Comparison of ENCODE assay signal across 9 cellular contexts in genomic region chr11:57427692-57428082, GRCh38. TPM values are rescaled to one million over a fixed set of nuclear protein-coding genes. Genes with fewer than 3 reads are reported as not detected.
DNase-seq lines count a peak whose midpoint lies in the region; ATAC-seq, FAIRE-seq and TF ChIP-seq lines count a peak whose summit lies in the region.
"Had no signal": no experiment of that assay in that cellular context is flagged by ENCODE, and none has a peak within 500 bp of the region (broad histone marks: within the 10 kb centered on the region; RNA-seq: fewer than 3 reads in every experiment).

No MANE protein-coding gene starts in this region.

- H3K27ac Mint-ChIP-seq in Caco-2 (ENCODE audit: unreplicated experiment) = no peak overlapping the region

- TF ChIP-seq EP300 in K562 (IDR thresholded peaks at IDR 0.05; ENCODE audit: low read length) = no peak

- DNase-seq in K562 (ENCODE audit: extremely low read depth in 1 of 4, low spot score in 3 of 4) = no peak
- peak; percentile 89 to 96 for DNase-seq in lower leg skin (ENCODE audit: low spot score in 2 of 2)
- no peak for DNase-seq in A673 (ENCODE audit: low spot score)
- no peak for DNase-seq in Caco-2
- no peak for DNase-seq in epidermal melanocyte (ENCODE audit: insufficient read length, low spot score)

- peaks cover 46% of the 10 kb centered on the region for H3K79me2 ChIP-seq in K562 (ENCODE audit: control insufficient read depth, insufficient read depth, low read length)

- H3K4me3 Mint-ChIP-seq in Caco-2 (ENCODE audit: unreplicated experiment) = no peak overlapping the region

- H3K4me3 ChIP-seq in K562 = no peak overlapping the region
- no peak overlapping the region for H3K4me3 ChIP-seq in lower leg skin (ENCODE audit: low read depth, poor library complexity, severe bottlenecking)
- H3K4me3 ChIP-seq in stomach smooth muscle (ENCODE audit: low read length in 2 of 2) = peak overlapping the region; percentile 52 to 76
- H3K4me3 ChIP-seq in A673 (ENCODE audit: low read depth, low read length, poor library complexity, severe bottlenecking) = no peak overlapping the region
- no peak overlapping the region for H3K4me3 ChIP-seq in Caco-2 (ENCODE audit: low read depth, low read length)

- no peak overlapping the region for H2AFZ ChIP-seq in K562 (ENCODE audit: low read depth, low read length)

- peak overlapping the region; percentile 9 for H3K4me2 ChIP-seq in K562 (ENCODE audit: insufficient read depth, low read length)

- TF ChIP-seq POLR2A in K562 (conservative IDR thresholded peaks at IDR 0.05) (no peak), lower leg skin (IDR thresholded peaks at IDR 0.05) (no peak)

- H3K27me3 Mint-ChIP-seq in Caco-2 (ENCODE audit: insufficient read depth, unreplicated experiment) = peaks cover 7% of the 10 kb centered on the region

- in situ Hi-C loops in K562 (cut with MboI) = no loop called here

- peaks cover 27% of the 10 kb centered on the region for H3K36me3 ChIP-seq in KOPT-K1 (ENCODE audit: insufficient read depth, low read length)
- H3K36me3 ChIP-seq in K562 (ENCODE audit: control insufficient read depth, insufficient read depth, low read length) = peaks cover 35% of the 10 kb centered on the region
- H3K36me3 ChIP-seq in stomach smooth muscle (ENCODE audit: control insufficient read depth in 2 of 2, insufficient read depth in 2 of 2, low read length in 2 of 2) = peaks cover 0 to 3% of the 10 kb centered on the region in 2 donors
- no peaks in the 10 kb centered on the region for H3K36me3 ChIP-seq in A673 (ENCODE audit: insufficient read depth, low read length, poor library complexity, severe bottlenecking)
- H3K36me3 ChIP-seq in Caco-2 (ENCODE audit: control insufficient read depth, insufficient read depth, low read length) = no peaks in the 10 kb centered on the region

- peaks cover 12% of the 10 kb centered on the region; the same call in 1 of the 2 replicates for H4K20me1 ChIP-seq in K562 (replicated peaks; ENCODE audit: control insufficient read depth, insufficient read depth, low read length)

- no peak for ATAC-seq in K562
- ATAC-seq in HG02571 (IDR thresholded peaks at IDR 0.05; ENCODE audit: unreplicated experiment) = no peak

- H3K27me3 ChIP-seq in K562 (ENCODE audit: control insufficient read depth in 2 of 2, insufficient read depth in 2 of 2, low read length in 2 of 2) (no peaks in the 10 kb centered on the region), stomach smooth muscle (ENCODE audit: control insufficient read depth in 1 of 2, insufficient read depth in 2 of 2, low read length in 2 of 2) (no peaks in the 10 kb centered on the region), A673 (replicated peaks; ENCODE audit: insufficient read depth, low read depth, low read length, poor library complexity) (no peaks in the 10 kb centered on the region), Caco-2 (replicated peaks; ENCODE audit: control insufficient read depth, insufficient read depth, low read length) (no peaks in the 10 kb centered on the region; the same call in 1 of the 2 replicates)

- FAIRE-seq in K562 (lab: Jason Lieb, UNC) = no peak

- TF ChIP-seq CTCF in K562 (IDR thresholded peaks at IDR 0.05 in 2 of 3, conservative IDR thresholded peaks at IDR 0.05 in 1 of 3; ENCODE audit: insufficient read depth in 2 of 3, low read depth in 1 of 3, low read length in 3 of 3) (no peak), lower leg skin (IDR thresholded peaks at IDR 0.05) (no peak), A673 (conservative IDR thresholded peaks at IDR 0.05; ENCODE audit: low read depth, low read length) (no peak), Caco-2 (IDR thresholded peaks at IDR 0.05; ENCODE audit: insufficient read depth in 1 of 2, low read depth in 1 of 2, low read length in 1 of 2, severe bottlenecking in 1 of 2, unreplicated experiment in 1 of 2) (no peak)

- POLR2A ChIA-PET in K562 (lab: Yijun Ruan, JAX) (interaction anchor here (0.6 to 1.5 kb wide), 7 partner anchors 9 to 115 kb away, joined by 3 to 7 read pairs (median 4); no protein-coding TSS in a partner anchor), A673 (lab: Charles Lee; ENCODE audit: low non-redundant PET) (no interaction called here), Caco-2 (lab: Charles Lee) (no interaction called here)

- H3K27ac ChIP-seq in KOPT-K1 (ENCODE audit: low read depth, low read length, poor library complexity, severe bottlenecking) (peak overlapping the region; percentile 89), K562 (ENCODE audit: extremely low read depth, low read depth, low read length) (peak overlapping the region; percentile 91), stomach smooth muscle (ENCODE audit: low read length) (peak overlapping the region; percentile 96), A673 (ENCODE audit: low read depth, low read length, poor library complexity, severe bottlenecking) (no peak overlapping the region)

- CTCF ChIA-PET in K562 (lab: Yijun Ruan, JAX; ENCODE audit: low intra/inter-chr PET ratio) = no interaction called here
- CTCF ChIA-PET in A673 (lab: Charles Lee) = interaction anchor here (0.6 kb wide), 1 partner anchor 110 kb away, joined by 4 read pairs; no protein-coding TSS in a partner anchor
- CTCF ChIA-PET in Caco-2 (lab: Charles Lee) = no interaction called here

- no TSS peak for BruUV-seq in K562 (replicated peaks; lab: Mats Ljungman, UMichigan)
- BruUV-seq in A673 (replicated peaks; lab: Mats Ljungman, UMichigan) = no TSS peak
- BruUV-seq in Caco-2 (replicated peaks; lab: Mats Ljungman, UMichigan) = no TSS peak

- peaks cover 7% of the 10 kb centered on the region for H3K9me1 ChIP-seq in K562 (ENCODE audit: control insufficient read depth, insufficient read depth, low read length)

- H3K4me1 ChIP-seq in K562 (replicated peaks in 1 of 2; ENCODE audit: control insufficient read depth in 2 of 2, insufficient read depth in 2 of 2, low read length in 2 of 2) = peaks cover 49 to 63% of the 10 kb centered on the region in 2 experiments
- peaks cover 40% of the 10 kb centered on the region for H3K4me1 ChIP-seq in stomach smooth muscle (ENCODE audit: control insufficient read depth, insufficient read depth, low read length)
- peaks cover 28% of the 10 kb centered on the region for H3K4me1 ChIP-seq in A673 (ENCODE audit: insufficient read depth, low read length, poor library complexity, severe bottlenecking)
- no peaks in the 10 kb centered on the region for H3K4me1 ChIP-seq in Caco-2

- intact Hi-C loops in K562 (cut with micrococcal nuclease) = no loop called here
- intact Hi-C loops in lower leg skin (cut with DNase I; ENCODE audit: low total_unique reads) = no loop called here
- intact Hi-C loops in A673 (cut with micrococcal nuclease; ENCODE audit: unreplicated experiment) = no loop called here
- intact Hi-C loops in Caco-2 (cut with micrococcal nuclease; ENCODE audit: unreplicated experiment) = no loop called here

- TF ChIP-seq RAD21 in K562 (CRISPR knock-in tag; conservative IDR thresholded peaks at IDR 0.05 in 1 of 2, IDR thresholded peaks at IDR 0.05 in 1 of 2) = no peak

- H3K9me3 ChIP-seq in KOPT-K1 (ENCODE audit: insufficient read depth, low read length, poor library complexity, severe bottlenecking) (no peaks in the 10 kb centered on the region), K562 (replicated peaks; ENCODE audit: control insufficient read depth, insufficient read depth, low read depth, low read length) (no peaks in the 10 kb centered on the region), stomach smooth muscle (ENCODE audit: control insufficient read depth in 2 of 2, low read length in 2 of 2) (no peaks in the 10 kb centered on the region), A673 (ENCODE audit: low read depth, low read length, poor library complexity, severe bottlenecking) (no peaks in the 10 kb centered on the region), Caco-2 (no peaks in the 10 kb centered on the region)

- WGBS in K562 (ENCODE audit: insufficient coverage, low coverage, missing lambda C conversion rate) = 69% methylated on average over 9 of the region's 9 CpGs
- 18 to 24% methylated on average over 9 of the region's 9 CpGs for WGBS in lower leg skin, 2 donors

- no peaks in the 10 kb centered on the region for H3K4me1 Mint-ChIP-seq in Caco-2 (ENCODE audit: low read depth, unreplicated experiment)

- no peaks in the 10 kb centered on the region for H3K9me3 Mint-ChIP-seq in Caco-2 (ENCODE audit: unreplicated experiment)

- H3K9ac ChIP-seq in K562 (ENCODE audit: insufficient read depth in 1 of 2, low read depth in 2 of 2, low read length in 2 of 2) (peak overlapping the region; percentile 39 to 96; a peak in 3 of 4 replicates), stomach smooth muscle (ENCODE audit: low read length in 2 of 2) (peak overlapping the region; percentile 70 to 81)

- no peaks in the 10 kb centered on the region for H3K36me3 Mint-ChIP-seq in Caco-2 (ENCODE audit: insufficient read depth, unreplicated experiment)

RNA-seq across cellular contexts. Expression of gene SLC43A3, which starts 0.8 kb away (rescaled TPM):
- 241 and 427 TPM in 2 replicates for total RNA-seq in K562 (2011; cell fraction: chromatin; rRNA removed; ENCODE audit: low replicate concordance)
- 393 and 402 TPM in 2 replicates for total RNA-seq in K562 (2011; cell fraction: nucleolus; rRNA removed)
- total RNA-seq in K562 (2011; cell fraction: nucleoplasm; rRNA removed) = 340 and 369 TPM in 2 replicates
- total RNA-seq in K562 (2014; rRNA removed) (98.9 and 141 TPM in 2 replicates), K562 (2014; rRNA removed; fragmentation: Illumina TruSeq; extraction: Trizol) (120 and 132 TPM in 2 replicates), K562 (2015; rRNA removed; fragmentation: Illumina TruSeq; extraction: Trizol) (135 and 143 TPM in 2 replicates), K562 (2021) (254 and 257 TPM in 2 replicates), lower leg skin (10 to 100 TPM; 12.4 to 66.4 (median 41.1) TPM), A673 (2021) (89.1 and 142 TPM in 2 replicates), Caco-2 (2022) (not detected in 2 replicates)
- polyA plus RNA-seq in K562 (2011; rRNA removed) (141 and 235 TPM in 2 replicates), K562 (2014; fragmentation: Illumina TruSeq; extraction: Trizol) (244 and 281 TPM in 2 replicates), K562 (2014; fragmentation: Nextera tagmentation; extraction: Ambion mirVana) (100 to 1,000 TPM in 1 of 2 experiments, 10 to 100 TPM in 1; 63.7 to 216 TPM), K562 (2014; rRNA removed) (139 and 160 TPM in 2 replicates)
- polyA plus RNA-seq in K562 (2011; cell fraction: cytosol; rRNA removed) = 358 and 452 TPM in 2 replicates
- polyA plus RNA-seq in K562 (2011; cell fraction: nucleus; rRNA removed) = 327 and 364 TPM in 2 replicates
- polyA plus RNA-seq in K562 (2012) = 192 and 193 TPM in 2 replicates
- polyA minus RNA-seq in K562 (2011; rRNA and poly(A)+ RNA removed) = 162 and 237 TPM in 2 replicates
- 86.6 and 143 TPM in 2 replicates for polyA minus RNA-seq in K562 (2011; cell fraction: cytosol; rRNA and poly(A)+ RNA removed)
- polyA minus RNA-seq in K562 (2011; cell fraction: nucleus; rRNA and poly(A)+ RNA removed) = 116 and 125 TPM in 2 replicates

RNA-seq across cellular contexts. Expression of gene RTN4RL2, which starts 32.6 kb away (rescaled TPM):
- not detected in 2 replicates for total RNA-seq in K562 (2011; cell fraction: chromatin; rRNA removed; ENCODE audit: low replicate concordance)
- total RNA-seq in K562 (2011; cell fraction: nucleolus; rRNA removed) = 0.50 and 0.53 TPM in 2 replicates
- total RNA-seq in K562 (2011; cell fraction: nucleoplasm; rRNA removed) = 0.46 and 1.2 TPM in 2 replicates
- total RNA-seq in K562 (2014; rRNA removed) = 0.29 TPM in 1 of 2 replicates, not detected in the other
- not detected in 2 replicates for total RNA-seq in K562 (2014; rRNA removed; fragmentation: Illumina TruSeq; extraction: Trizol)
- 0.07 TPM in 1 of 2 replicates, not detected in the other for total RNA-seq in K562 (2015; rRNA removed; fragmentation: Illumina TruSeq; extraction: Trizol)
- 1.8 and 1.9 TPM in 2 replicates for total RNA-seq in K562 (2021)
- polyA plus RNA-seq in K562 (2011; rRNA removed) = 0.06 and 0.30 TPM in 2 replicates
- 0.07 and 0.21 TPM in 2 replicates for polyA plus RNA-seq in K562 (2011; cell fraction: cytosol; rRNA removed)
- 0.25 and 0.47 TPM in 2 replicates for polyA plus RNA-seq in K562 (2011; cell fraction: nucleus; rRNA removed)
- 1.5 and 5.3 TPM in 2 replicates for polyA plus RNA-seq in K562 (2012)
- polyA plus RNA-seq in K562 (2014; fragmentation: Illumina TruSeq; extraction: Trizol) = 0.34 and 1.1 TPM in 2 replicates
- not detected for polyA plus RNA-seq in K562 (2014; fragmentation: Nextera tagmentation; extraction: Ambion mirVana)
- polyA plus RNA-seq in K562 (2014; rRNA removed) = 0.69 and 0.82 TPM in 2 replicates
- polyA minus RNA-seq in K562 (2011; rRNA and poly(A)+ RNA removed) = not detected in 2 replicates
- not detected in 2 replicates for polyA minus RNA-seq in K562 (2011; cell fraction: cytosol; rRNA and poly(A)+ RNA removed)
- 0.54 TPM in 1 of 2 replicates, not detected in the other for polyA minus RNA-seq in K562 (2011; cell fraction: nucleus; rRNA and poly(A)+ RNA removed)
- total RNA-seq in lower leg skin = 1 to 10 TPM in 3 of 4 donors, under 1 TPM in 1; 0.55 to 3.6 (median 2.3) TPM
- 5.2 and 7.0 TPM in 2 replicates for total RNA-seq in A673 (2021)
- 5.5 and 5.6 TPM in 2 replicates for total RNA-seq in Caco-2 (2022)

RNA-seq across cellular contexts. Expression of gene PRG2, which starts 37.2 kb away (rescaled TPM):
- 1.2 and 1.9 TPM in 2 replicates for total RNA-seq in K562 (2011; cell fraction: chromatin; rRNA removed; ENCODE audit: low replicate concordance)
- total RNA-seq in K562 (2011; cell fraction: nucleolus; rRNA removed) = 0.50 and 0.92 TPM in 2 replicates
- total RNA-seq in K562 (2011; cell fraction: nucleoplasm; rRNA removed) = 1.4 and 1.8 TPM in 2 replicates
- 18.5 and 33.0 TPM in 2 replicates for total RNA-seq in K562 (2014; rRNA removed)
- 23.6 and 29.8 TPM in 2 replicates for total RNA-seq in K562 (2014; rRNA removed; fragmentation: Illumina TruSeq; extraction: Trizol)
- 44.8 and 50.1 TPM in 2 replicates for total RNA-seq in K562 (2015; rRNA removed; fragmentation: Illumina TruSeq; extraction: Trizol)
- 16.4 and 30.5 TPM in 2 replicates for total RNA-seq in K562 (2021)
- 1.8 and 7.2 TPM in 2 replicates for polyA plus RNA-seq in K562 (2011; rRNA removed)
- 2.2 and 5.4 TPM in 2 replicates for polyA plus RNA-seq in K562 (2011; cell fraction: cytosol; rRNA removed)
- polyA plus RNA-seq in K562 (2011; cell fraction: nucleus; rRNA removed) = 1.0 and 2.0 TPM in 2 replicates
- polyA plus RNA-seq in K562 (2012) = 39.0 and 49.3 TPM in 2 replicates
- polyA plus RNA-seq in K562 (2014; fragmentation: Illumina TruSeq; extraction: Trizol) = 23.3 and 24.4 TPM in 2 replicates
- polyA plus RNA-seq in K562 (2014; fragmentation: Nextera tagmentation; extraction: Ambion mirVana) = 10 to 100 TPM; 42.9 to 78.0 TPM
- polyA plus RNA-seq in K562 (2014; rRNA removed) = 26.6 and 31.8 TPM in 2 replicates
- 0.21 and 1.1 TPM in 2 replicates for polyA minus RNA-seq in K562 (2011; rRNA and poly(A)+ RNA removed)
- polyA minus RNA-seq in K562 (2011; cell fraction: cytosol; rRNA and poly(A)+ RNA removed) = not detected in 2 replicates
- polyA minus RNA-seq in K562 (2011; cell fraction: nucleus; rRNA and poly(A)+ RNA removed) = 0.56 TPM in 1 of 2 replicates, not detected in the other
- total RNA-seq in lower leg skin = 1 to 10 TPM in 1 of 4 donors, under 1 TPM in 1, not detected in 2; 0.84 to 1.7 TPM
- total RNA-seq in A673 (2021) = not detected in 2 replicates
- total RNA-seq in Caco-2 (2022) = not detected in 2 replicates
- total RNA-seq: lung microvascular endothelial cell had no signal

RNA-seq across cellular contexts. Expression of gene PRG3, which starts 46.7 kb away (rescaled TPM):
- total RNA-seq in K562 (2011; cell fraction: chromatin; rRNA removed; ENCODE audit: low replicate concordance) = not detected in 2 replicates
- not detected in 2 replicates for total RNA-seq in K562 (2011; cell fraction: nucleolus; rRNA removed)
- not detected in 2 replicates for total RNA-seq in K562 (2011; cell fraction: nucleoplasm; rRNA removed)
- not detected in 2 replicates for total RNA-seq in K562 (2014; rRNA removed)
- total RNA-seq in K562 (2014; rRNA removed; fragmentation: Illumina TruSeq; extraction: Trizol) = not detected in 2 replicates
- total RNA-seq in K562 (2015; rRNA removed; fragmentation: Illumina TruSeq; extraction: Trizol) = 0.18 TPM in 1 of 2 replicates, not detected in the other
- total RNA-seq in K562 (2021) = not detected in 2 replicates
- polyA plus RNA-seq in K562 (2011; rRNA removed) = not detected in 2 replicates
- 0.07 TPM in 1 of 2 replicates, not detected in the other for polyA plus RNA-seq in K562 (2011; cell fraction: cytosol; rRNA removed)
- polyA plus RNA-seq in K562 (2011; cell fraction: nucleus; rRNA removed) = not detected in 2 replicates
- not detected in 2 replicates for polyA plus RNA-seq in K562 (2012)
- polyA plus RNA-seq in K562 (2014; fragmentation: Illumina TruSeq; extraction: Trizol) = not detected in 2 replicates
- polyA plus RNA-seq in K562 (2014; fragmentation: Nextera tagmentation; extraction: Ambion mirVana) = under 1 TPM; 0.38 to 0.55 TPM
- polyA plus RNA-seq in K562 (2014; rRNA removed) = not detected in 2 replicates
- polyA minus RNA-seq in K562 (2011; rRNA and poly(A)+ RNA removed) = not detected in 2 replicates
- not detected in 2 replicates for polyA minus RNA-seq in K562 (2011; cell fraction: cytosol; rRNA and poly(A)+ RNA removed)
- polyA minus RNA-seq in K562 (2011; cell fraction: nucleus; rRNA and poly(A)+ RNA removed) = not detected in 2 replicates
- not detected for total RNA-seq in lower leg skin
- total RNA-seq in A673 (2021) = not detected in 2 replicates
- total RNA-seq in Caco-2 (2022) = not detected in 2 replicates
- total RNA-seq: lung microvascular endothelial cell had no signal

Comparison
In these comparisons a context has a peak if more than half of its experiments do, and no peak if none do; other contexts are left out.
1. DNase-seq: peak in lower leg skin (2 of 2); none in K562 (0 of 4), A673 (single experiment), Caco-2 (0 of 2) and epidermal melanocyte (single experiment).
2. H3K4me3 ChIP-seq: peak in stomach smooth muscle (2 of 2); none in K562 (single experiment), lower leg skin (single experiment), A673 (single experiment) and Caco-2 (single experiment).